ENCODE assay signal across 24 cellular contexts in genomic region chr22:32538516-32538915, GRCh38.
"Had no signal": no experiment of that assay in that cellular context is flagged by ENCODE, and none has a peak within 500 bp of the region (broad histone marks: within the 10 kb centered on the region; RNA-seq: fewer than 3 reads in every experiment).

No MANE protein-coding gene starts in this region.

- H3K27me3 ChIP-seq: MG63, Peyer's patch, SJSA1 had no signal

- H3K27ac ChIP-seq: Peyer's patch, RWPE1, SJSA1 had no signal

- H3K4me3 ChIP-seq: MG63, Peyer's patch, SJSA1 had no signal

- H3K27me3 Mint-ChIP-seq: activated CD8-positive, alpha-beta T cell treated with anti-CD3 and anti-CD28 coated beads for 36 hours had no signal

- H3K4me1 ChIP-seq: Peyer's patch had no signal

- H3K4me3 Mint-ChIP-seq: activated CD8-positive, alpha-beta T cell treated with anti-CD3 and anti-CD28 coated beads for 36 hours; activated naive CD4-positive, alpha-beta T cell treated with anti-CD3 and anti-CD28 coated beads, Interleukin-2, amount 10 ng/mL, durations not matched to agents 7 days and 5 days; activated naive CD8-positive, alpha-beta T cell treated with anti-CD3 and anti-CD28 coated beads for 36 hours; activated T-cell treated with anti-CD3 and anti-CD28 coated beads, Interleukin-2, amount 50 U/mL, for 72 hours had no signal

- H3K27ac Mint-ChIP-seq: activated CD8-positive, alpha-beta T cell treated with anti-CD3 and anti-CD28 coated beads for 36 hours; activated naive CD8-positive, alpha-beta T cell treated with anti-CD3 and anti-CD28 coated beads for 36 hours; activated T-cell treated with anti-CD3 and anti-CD28 coated beads, Interleukin-2, amount 50 U/mL, for 72 hours; activated T-helper 2 cell treated with anti-CD3 and anti-CD28 coated beads, Interferon-gamma antibody, Interleukin-2, Interleukin-4, amounts not matched to agents 10 μg/mL and 5 μg/mL and 100 μg/mL, durations not matched to agents 14 hours and 24 hours and 36 hours had no signal

- H3K9me3 Mint-ChIP-seq: activated CD8-positive, alpha-beta T cell treated with anti-CD3 and anti-CD28 coated beads for 36 hours; activated naive CD4-positive, alpha-beta T cell treated with anti-CD3 and anti-CD28 coated beads, Interleukin-2, amount 10 ng/mL, durations not matched to agents 7 days and 5 days; activated T-cell treated with anti-CD3 and anti-CD28 coated beads, Interleukin-2, amount 50 U/mL, for 72 hours; activated T-helper 2 cell treated with anti-CD3 and anti-CD28 coated beads, Interferon-gamma antibody, Interleukin-2, Interleukin-4, amounts not matched to agents 10 μg/mL and 5 μg/mL and 100 μg/mL, durations not matched to agents 14 hours and 24 hours and 36 hours had no signal

- H3K4me1 Mint-ChIP-seq: activated naive CD4-positive, alpha-beta T cell treated with anti-CD3 and anti-CD28 coated beads, Interleukin-2, amount 10 ng/mL, durations not matched to agents 7 days and 5 days; activated naive CD8-positive, alpha-beta T cell treated with anti-CD3 and anti-CD28 coated beads for 36 hours had no signal

- H3K9me3 ChIP-seq: MG63, Peyer's patch, SJSA1 had no signal

- H3K36me3 Mint-ChIP-seq: activated naive CD4-positive, alpha-beta T cell treated with anti-CD3 and anti-CD28 coated beads, Interleukin-2, amount 10 ng/mL, durations not matched to agents 7 days and 5 days; activated naive CD8-positive, alpha-beta T cell treated with anti-CD3 and anti-CD28 coated beads for 36 hours had no signal

- H3K36me3 ChIP-seq: MG63, Peyer's patch, SJSA1 had no signal

- DNase-seq: activated CD4-positive, alpha-beta T cell treated with anti-CD3 and anti-CD28 coated beads for 4 hours; activated CD8-positive, alpha-beta memory T cell treated with anti-CD3 and anti-CD28 coated beads, Interleukin-2, amount 50 U/mL, for 4 hours; activated CD8-positive, alpha-beta T cell treated with anti-CD3 and anti-CD28 coated beads for 36 hours; activated gamma-delta T cell treated with Interleukin-2 at 50 U/mL for 16 hours; activated naive CD4-positive, alpha-beta T cell treated with anti-CD3 and anti-CD28 coated beads, Interleukin-2, amount 10 ng/mL, durations not matched to agents 7 days and 5 days; activated naive CD8-positive, alpha-beta T cell treated with anti-CD3 and anti-CD28 coated beads for 36 hours; activated T-cell treated with anti-CD3 and anti-CD28 coated beads, Interleukin-2, amount 50 U/mL, for 72 hours; MG63; NCI-H1105; NCI-H1436; NCI-H1694 treated with DMSO at 0.1 percent for 48 hours; NCI-H2081; NCI-H510A treated with DMSO at 0.1 percent for 48 hours; NCI-H69; NK-92 treated with Interleukin-12 subunit alpha and Interleukin-12 subunit beta, amount 100 ng/mL, for 24 hours; OCI-M1; SHP77; SW 1271 had no signal

- ATAC-seq: activated CD4-positive, CD25-positive, alpha-beta regulatory T cell treated with anti-CD3 and anti-CD28 coated beads, Interleukin-2, amount 50 U/mL, for 24 hours; activated CD8-positive, alpha-beta T cell treated with anti-CD3 and anti-CD28 coated beads for 36 hours; activated T-cell treated with anti-CD3 and anti-CD28 coated beads, Interleukin-2, amount 50 U/mL, for 72 hours; SK-N-SH treated with all-trans-retinoic acid at 6 μM for 48 hours had no signal
